21 cellular contexts compared by ENCODE assay signal in the genomic region with DNA sequence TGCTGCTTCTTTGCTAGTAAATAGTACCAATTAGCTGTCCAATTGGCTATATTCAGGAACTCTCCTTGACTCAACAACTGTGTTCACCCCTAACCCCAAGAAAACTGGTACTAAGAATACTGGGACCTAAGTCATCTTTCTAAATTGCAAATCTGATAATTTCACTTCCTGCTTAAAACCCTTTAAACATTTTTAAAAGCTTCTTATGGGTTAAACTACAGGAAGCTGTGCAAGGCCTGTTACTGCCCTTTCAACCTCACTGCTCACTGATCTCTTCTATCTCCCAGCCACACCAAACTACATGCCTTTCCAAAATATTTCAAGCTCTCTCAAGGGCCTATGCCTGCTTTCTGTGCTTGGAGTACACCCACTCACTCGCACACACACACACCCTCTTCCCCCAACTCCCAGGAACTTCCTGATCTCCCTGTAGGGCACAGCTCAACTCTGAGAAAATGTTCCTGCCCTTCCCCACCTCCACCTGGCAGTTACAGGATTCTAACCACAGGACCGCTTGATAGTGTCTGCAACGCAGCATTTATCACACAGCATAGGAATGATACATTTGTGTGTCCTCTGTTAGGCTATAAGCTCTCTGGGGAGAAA. TPM values are rescaled to one million over a fixed set of nuclear protein-coding genes. Genes with fewer than 3 reads are reported as not detected.
DNase-seq lines count a peak whose midpoint lies in the region; ATAC-seq and TF ChIP-seq lines count a peak whose summit lies in the region.
"Had no signal": no experiment of that assay in that cellular context is flagged by ENCODE, and none has a peak within 500 bp of the region (broad histone marks: within the 10 kb centered on the region; RNA-seq: fewer than 3 reads in every experiment).

No MANE protein-coding gene starts in this region.

- no peaks in the 10 kb centered on the region for H3K9me3 ChIP-seq in breast epithelium
- H3K9me3 ChIP-seq: left ventricle myocardium inferior had no signal

- POLR2A ChIA-PET in activated CD4-positive, alpha-beta memory T cell treated with anti-CD3 and anti-CD28 coated beads, Interleukin-2, amount 10 ng/mL, durations not matched to agents 7 days and 5 days (lab: Charles Lee): interaction anchor here (1.0 to 1.9 kb wide), 5 partner anchors 9 to 548 kb away, joined by 3 to 5 read pairs (median 4); partner anchors contain the start of gene PMAIP1

- peaks cover 25% of the 10 kb centered on the region for H3K36me3 ChIP-seq in breast epithelium

- peak overlapping the region; percentile 38 for H3K27ac Mint-ChIP-seq in activated naive CD4-positive, alpha-beta T cell treated with anti-CD3 and anti-CD28 coated beads, Interleukin-2, amount 50 U/mL, for 24 hours
- peak overlapping the region; percentile 73 for H3K27ac Mint-ChIP-seq in activated CD4-positive, alpha-beta memory T cell treated with anti-CD3 and anti-CD28 coated beads, Interleukin-2, amount 10 ng/mL, durations not matched to agents 7 days and 5 days
- peak overlapping the region; percentile 63 for H3K27ac Mint-ChIP-seq in stimulated activated naive B cell treated with anti-CD40 and anti-IgM and Interleukin-4, amounts not matched to agents 10 μg/mL and 1 μg/mL and 100 μg/mL, for 72 hours
- H3K27ac Mint-ChIP-seq: HFFc6 had no signal

- no peaks in the 10 kb centered on the region for H3K27me3 ChIP-seq in breast epithelium

- H3K36me3 Mint-ChIP-seq in activated naive CD4-positive, alpha-beta T cell treated with anti-CD3 and anti-CD28 coated beads, Interleukin-2, amount 50 U/mL, for 24 hours: peaks cover 43% of the 10 kb centered on the region
- H3K36me3 Mint-ChIP-seq in activated CD4-positive, alpha-beta memory T cell treated with anti-CD3 and anti-CD28 coated beads, Interleukin-2, amount 10 ng/mL, durations not matched to agents 7 days and 5 days (ENCODE audit: low read depth): peaks cover 74% of the 10 kb centered on the region
- peaks cover 33 to 50% of the 10 kb centered on the region in 2 donors for H3K36me3 Mint-ChIP-seq in stimulated activated naive B cell treated with anti-CD40 and anti-IgM and Interleukin-4, amounts not matched to agents 10 μg/mL and 1 μg/mL and 100 μg/mL, for 72 hours

- intact Hi-C loops in breast epithelium (cut with DNase I; ENCODE audit: low total_unique reads): no loop called here

- no peak overlapping the region for H3K4me3 ChIP-seq in breast epithelium
- H3K4me3 ChIP-seq: left ventricle myocardium inferior, SK-N-MC, smooth muscle cell had no signal

- no peaks in the 10 kb centered on the region for H3K9me3 Mint-ChIP-seq in activated naive CD4-positive, alpha-beta T cell treated with anti-CD3 and anti-CD28 coated beads, Interleukin-2, amount 50 U/mL, for 24 hours
- no peaks in the 10 kb centered on the region for H3K9me3 Mint-ChIP-seq in activated CD4-positive, alpha-beta memory T cell treated with anti-CD3 and anti-CD28 coated beads, Interleukin-2, amount 10 ng/mL, durations not matched to agents 7 days and 5 days
- H3K9me3 Mint-ChIP-seq in stimulated activated naive B cell treated with anti-CD40 and anti-IgM and Interleukin-4, amounts not matched to agents 10 μg/mL and 1 μg/mL and 100 μg/mL, for 72 hours: no peaks in the 10 kb centered on the region
- H3K9me3 Mint-ChIP-seq: HFFc6 had no signal

- no peak for DNase-seq in activated naive CD4-positive, alpha-beta T cell treated with Interleukin-2 at 50 U/mL for 16 hours
- no peak for DNase-seq in activated CD4-positive, alpha-beta memory T cell treated with anti-CD3 and anti-CD28 coated beads, Interleukin-2, amount 10 ng/mL, durations not matched to agents 7 days and 5 days
- no peak for DNase-seq in stimulated activated naive B cell treated with anti-CD40 and anti-IgM and Interleukin-4, amounts not matched to agents 10 μg/mL and 1 μg/mL and 100 μg/mL, for 72 hours
- DNase-seq in breast epithelium (ENCODE audit: low spot score in 2 of 2) (no peak), T1000 (lab: John Stamatoyannopoulos, UW) (no peak)
- DNase-seq: amygdala, cerebellar nuclear complex, COR-L47, HFFc6, left ventricle myocardium inferior, NCI-H1436 treated with DMSO at 0.1 percent for 48 hours, NCI-H446 treated with DMSO at 0.1 percent for 48 hours, PC-3 had no signal

- CTCF ChIA-PET in activated CD4-positive, alpha-beta memory T cell treated with anti-CD3 and anti-CD28 coated beads, Interleukin-2, amount 10 ng/mL, durations not matched to agents 7 days and 5 days (lab: Charles Lee): interaction anchor here (6.5 kb wide), 1 partner anchor 50 kb away, joined by 31 read pairs; no protein-coding TSS in a partner anchor

- ATAC-seq in HG02885 (IDR thresholded peaks at IDR 0.05; ENCODE audit: poor library complexity, unreplicated experiment) (peak; percentile 64), GM21529 (IDR thresholded peaks at IDR 0.05; ENCODE audit: unreplicated experiment) (no peak)
- peak; percentile 23 to 36 for ATAC-seq in stimulated activated naive B cell treated with anti-CD40 and anti-IgM and Interleukin-4, amounts not matched to agents 10 μg/mL and 1 μg/mL and 100 μg/mL, for 72 hours (replicated peaks)
- ATAC-seq: PC-3 had no signal

- H3K4me1 Mint-ChIP-seq in activated naive CD4-positive, alpha-beta T cell treated with anti-CD3 and anti-CD28 coated beads, Interleukin-2, amount 50 U/mL, for 24 hours: peaks cover 35% of the 10 kb centered on the region
- peaks cover 40% of the 10 kb centered on the region for H3K4me1 Mint-ChIP-seq in activated CD4-positive, alpha-beta memory T cell treated with anti-CD3 and anti-CD28 coated beads, Interleukin-2, amount 10 ng/mL, durations not matched to agents 7 days and 5 days
- H3K4me1 Mint-ChIP-seq in stimulated activated naive B cell treated with anti-CD40 and anti-IgM and Interleukin-4, amounts not matched to agents 10 μg/mL and 1 μg/mL and 100 μg/mL, for 72 hours: peaks cover 8 to 24% of the 10 kb centered on the region in 2 donors

- no peak for TF ChIP-seq POLR2A in breast epithelium (IDR thresholded peaks at IDR 0.05)

- peaks cover 0 to 5% of the 10 kb centered on the region in 2 donors for H3K4me1 ChIP-seq in breast epithelium

- no peak overlapping the region for H3K4me3 Mint-ChIP-seq in activated naive CD4-positive, alpha-beta T cell treated with anti-CD3 and anti-CD28 coated beads, Interleukin-2, amount 50 U/mL, for 24 hours
- no peak overlapping the region for H3K4me3 Mint-ChIP-seq in activated CD4-positive, alpha-beta memory T cell treated with anti-CD3 and anti-CD28 coated beads, Interleukin-2, amount 10 ng/mL, durations not matched to agents 7 days and 5 days
- H3K4me3 Mint-ChIP-seq in stimulated activated naive B cell treated with anti-CD40 and anti-IgM and Interleukin-4, amounts not matched to agents 10 μg/mL and 1 μg/mL and 100 μg/mL, for 72 hours: no peak overlapping the region
- H3K4me3 Mint-ChIP-seq: HFFc6 had no signal

- TF ChIP-seq CTCF in breast epithelium (IDR thresholded peaks at IDR 0.05): no peak

- H3K27ac ChIP-seq in breast epithelium: no peak overlapping the region
- H3K27ac ChIP-seq: left ventricle myocardium inferior, SK-N-MC had no signal

- no peaks in the 10 kb centered on the region for H3K27me3 Mint-ChIP-seq in activated naive CD4-positive, alpha-beta T cell treated with anti-CD3 and anti-CD28 coated beads, Interleukin-2, amount 50 U/mL, for 24 hours
- H3K27me3 Mint-ChIP-seq in activated CD4-positive, alpha-beta memory T cell treated with anti-CD3 and anti-CD28 coated beads, Interleukin-2, amount 10 ng/mL, durations not matched to agents 7 days and 5 days: no peaks in the 10 kb centered on the region
- H3K27me3 Mint-ChIP-seq in stimulated activated naive B cell treated with anti-CD40 and anti-IgM and Interleukin-4, amounts not matched to agents 10 μg/mL and 1 μg/mL and 100 μg/mL, for 72 hours: no peaks in the 10 kb centered on the region

RNA-seq across cellular contexts. Expression of gene LMAN1, which starts 6.7 kb away (rescaled TPM):
- 100 to 1,000 TPM; 102 to 104 TPM for total RNA-seq in activated CD4-positive, alpha-beta memory T cell treated with anti-CD3 and anti-CD28 coated beads, Interleukin-2, amount 10 ng/mL, durations not matched to agents 7 days and 5 days
- 100 to 1,000 TPM in 1 of 3 donors, 10 to 100 TPM in 2; 86.9 to 110 (median 95.7) TPM for total RNA-seq in breast epithelium

RNA-seq across cellular contexts. Expression of gene CPLX4, which starts 33.9 kb away (rescaled TPM):
- total RNA-seq in activated CD4-positive, alpha-beta memory T cell treated with anti-CD3 and anti-CD28 coated beads, Interleukin-2, amount 10 ng/mL, durations not matched to agents 7 days and 5 days: not detected
- total RNA-seq in breast epithelium: not detected
- total RNA-seq: fibroblast of villous mesenchyme, HFFc6, left ventricle myocardium inferior, LHCN-M2, PC-3, smooth muscle cell, ureter had no signal
